ENCODE assay signal across 8 cellular contexts in the genomic region with DNA sequence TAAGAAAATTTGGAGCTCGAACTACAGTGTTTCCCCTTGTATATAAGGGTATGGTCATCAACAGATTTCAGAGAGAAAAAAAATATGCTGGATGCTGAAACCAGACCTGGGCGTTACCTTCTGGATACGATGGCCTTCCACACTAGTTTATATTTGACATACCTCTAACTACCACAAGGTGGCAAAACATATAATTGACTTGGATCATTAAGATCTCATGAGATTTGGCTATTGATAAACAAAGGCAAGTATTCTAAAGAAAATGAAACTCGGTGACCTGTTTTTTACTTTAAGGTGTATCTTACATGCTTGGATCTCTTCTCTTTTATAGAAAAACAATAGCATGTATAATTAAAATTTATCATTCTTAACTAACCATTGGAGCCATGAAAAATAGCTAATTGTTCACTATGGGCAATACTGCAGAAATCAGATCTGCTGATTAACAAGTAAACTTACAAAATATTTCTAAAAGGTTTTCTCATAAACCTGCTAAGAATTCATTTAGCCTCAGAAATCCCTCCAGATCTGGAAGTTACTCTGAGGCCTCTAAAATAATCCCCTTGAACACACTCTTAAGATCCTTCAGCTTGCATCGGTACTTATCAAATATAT.
DNase-seq lines count a peak whose midpoint lies in the region; ATAC-seq and TF ChIP-seq lines count a peak whose summit lies in the region.

No MANE protein-coding gene starts in this region.

- intact Hi-C loops in activated CD4-positive, alpha-beta T cell treated with anti-CD3 and anti-CD28 coated beads for 36 hours (cut with DNase I, micrococcal nuclease) = loop anchor here (1.0 to 2.0 kb wide), 3 partner anchors 21 to 141 kb away; no protein-coding TSS in a partner anchor
- intact Hi-C loops in naive thymus-derived CD4-positive, alpha-beta T cell (cut with micrococcal nuclease) = loop anchor here (1.0 to 5.0 kb wide), 2 partner anchors 140 to 141 kb away; no protein-coding TSS in a partner anchor

- peaks cover 29% of the 10 kb centered on the region for H3K4me1 Mint-ChIP-seq in activated CD4-positive, alpha-beta T cell treated with anti-CD3 and anti-CD28 coated beads for 36 hours
- H3K4me1 Mint-ChIP-seq in naive thymus-derived CD4-positive, alpha-beta T cell = peaks cover 0 to 32% (median 18%) of the 10 kb centered on the region in 7 donors

- peaks cover 0 to 3% of the 10 kb centered on the region in 2 donors for H3K27me3 ChIP-seq in naive thymus-derived CD4-positive, alpha-beta T cell (ENCODE audit: control insufficient read depth in 2 of 2, insufficient read depth in 2 of 2, low read length in 2 of 2)

- H3K36me3 ChIP-seq in naive thymus-derived CD4-positive, alpha-beta T cell (ENCODE audit: control insufficient read depth in 2 of 3, insufficient read depth in 3 of 3, low read length in 3 of 3) = no peaks in the 10 kb centered on the region

- no peak for DNase-seq in activated CD4-positive, alpha-beta T cell treated with anti-CD3 and anti-CD28 coated beads for 36 hours
- no peak for DNase-seq in activated CD4-positive, alpha-beta T cell treated with anti-CD3 and anti-CD28 coated beads for 4 hours
- DNase-seq in astrocyte of the cerebellum (ENCODE audit: low read depth) = no peak
- DNase-seq in superior temporal gyrus (ENCODE audit: extremely low spot score) = peak; percentile 28
- no peak for DNase-seq in naive thymus-derived CD4-positive, alpha-beta T cell
- DNase-seq in COR-L47 (lab: John Stamatoyannopoulos, UW) = no peak

- no peaks in the 10 kb centered on the region for H3K9me3 ChIP-seq in naive thymus-derived CD4-positive, alpha-beta T cell (ENCODE audit: control insufficient read depth in 2 of 3, low read length in 3 of 3)

- ATAC-seq in activated CD4-positive, alpha-beta T cell treated with anti-CD3 and anti-CD28 coated beads for 36 hours = peak; percentile 57
- peak; percentile 58 for ATAC-seq in HG03135 (IDR thresholded peaks at IDR 0.05; ENCODE audit: unreplicated experiment)
- ATAC-seq in naive thymus-derived CD4-positive, alpha-beta T cell = no peak
- ATAC-seq in HG03097 (IDR thresholded peaks at IDR 0.05; ENCODE audit: low FRiP score, unreplicated experiment) = no peak

- H3K4me1 ChIP-seq in naive thymus-derived CD4-positive, alpha-beta T cell (ENCODE audit: control insufficient read depth in 2 of 2, insufficient read depth in 2 of 2, low read length in 2 of 2) = no peaks in the 10 kb centered on the region

- no peak overlapping the region for H3K4me3 Mint-ChIP-seq in activated CD4-positive, alpha-beta T cell treated with anti-CD3 and anti-CD28 coated beads for 36 hours
- no peak overlapping the region for H3K4me3 Mint-ChIP-seq in naive thymus-derived CD4-positive, alpha-beta T cell

- CTCF ChIA-PET in activated CD4-positive, alpha-beta T cell treated with anti-CD3 and anti-CD28 coated beads for 36 hours (lab: Charles Lee) = interaction anchor here (0.6 to 3.5 kb wide), 26 partner anchors 8 to 967 kb away, joined by 3 to 37 read pairs (median 4); no protein-coding TSS in a partner anchor
- CTCF ChIA-PET in naive thymus-derived CD4-positive, alpha-beta T cell (lab: Charles Lee) = interaction anchor here (1.0 kb wide), 1 partner anchor 9 kb away, joined by 3 read pairs; no protein-coding TSS in a partner anchor

- POLR2A ChIA-PET in activated CD4-positive, alpha-beta T cell treated with anti-CD3 and anti-CD28 coated beads for 36 hours (lab: Charles Lee) = interaction anchor here (0.7 kb wide), 1 partner anchor 43 kb away, joined by 7 read pairs; no protein-coding TSS in a partner anchor
- POLR2A ChIA-PET in naive thymus-derived CD4-positive, alpha-beta T cell (lab: Charles Lee) = no interaction called here

- H3K27ac ChIP-seq in naive thymus-derived CD4-positive, alpha-beta T cell (ENCODE audit: low read depth, low read length) = no peak overlapping the region

- H3K4me3 ChIP-seq in astrocyte of the cerebellum (ENCODE audit: low read depth, low read length) = no peak overlapping the region
- H3K4me3 ChIP-seq in naive thymus-derived CD4-positive, alpha-beta T cell (ENCODE audit: low read length) = no peak overlapping the region

- no peaks in the 10 kb centered on the region for H3K27me3 Mint-ChIP-seq in activated CD4-positive, alpha-beta T cell treated with anti-CD3 and anti-CD28 coated beads for 36 hours
- peaks cover 0 to 8% (median 0%) of the 10 kb centered on the region in 5 donors for H3K27me3 Mint-ChIP-seq in naive thymus-derived CD4-positive, alpha-beta T cell

- H3K36me3 Mint-ChIP-seq in activated CD4-positive, alpha-beta T cell treated with anti-CD3 and anti-CD28 coated beads for 36 hours (ENCODE audit: low read depth) = no peaks in the 10 kb centered on the region
- H3K36me3 Mint-ChIP-seq in naive thymus-derived CD4-positive, alpha-beta T cell = peaks cover 0 to 3% (median 0%) of the 10 kb centered on the region in 5 donors

- peak; percentile 26 for TF ChIP-seq CTCF in astrocyte of the cerebellum (IDR thresholded peaks at IDR 0.05; ENCODE audit: low read depth, low read length, missing control alignments)

- in situ Hi-C loops in astrocyte of the cerebellum (cut with HindIII; ENCODE audit: low sequenced_read_pairs) = no loop called here

- H3K9me3 Mint-ChIP-seq in activated CD4-positive, alpha-beta T cell treated with anti-CD3 and anti-CD28 coated beads for 36 hours (ENCODE audit: low read depth) = no peaks in the 10 kb centered on the region
- H3K9me3 Mint-ChIP-seq in naive thymus-derived CD4-positive, alpha-beta T cell = peaks cover 0 to 4% (median 0%) of the 10 kb centered on the region in 11 donors

- no peak overlapping the region for H3K27ac Mint-ChIP-seq in activated CD4-positive, alpha-beta T cell treated with anti-CD3 and anti-CD28 coated beads for 36 hours
- no peak overlapping the region for H3K27ac Mint-ChIP-seq in naive thymus-derived CD4-positive, alpha-beta T cell

Comparison
In these comparisons a context has a peak if more than half of its experiments do, and no peak if none do; other contexts are left out.
1. ATAC-seq: peak in activated CD4-positive, alpha-beta T cell treated with anti-CD3 and anti-CD28 coated beads for 36 hours (single experiment) and HG03135 (single experiment); none in naive thymus-derived CD4-positive, alpha-beta T cell (single experiment) and HG03097 (single experiment).